22 cellular contexts compared by ENCODE assay signal in genomic region chr5:96636601-96637000, GRCh38.
"Had no signal": no experiment of that assay in that cellular context is flagged by ENCODE, and none has a peak within 500 bp of the region (broad histone marks: within the 10 kb centered on the region; RNA-seq: fewer than 3 reads in every experiment).

No MANE protein-coding gene starts in this region.

- H3K9me3 ChIP-seq: esophagus squamous epithelium, transverse colon had no signal

- H3K36me3 ChIP-seq: esophagus squamous epithelium, neural progenitor cell, transverse colon had no signal

- H3K27ac Mint-ChIP-seq: effector memory CD8-positive, alpha-beta T cell; memory B cell; naive thymus-derived CD4-positive, alpha-beta T cell; nephron; neural progenitor cell; progenitor cell of endocrine pancreas; stimulated activated effector memory CD8-positive, alpha-beta T cell treated with anti-CD3 and anti-CD28 coated beads, Interleukin-12 subunit alpha, Interleukin-12 subunit beta, amount 100 ng/mL, for 72 hours had no signal

- H3K4me3 Mint-ChIP-seq: effector memory CD8-positive, alpha-beta T cell; memory B cell; naive thymus-derived CD4-positive, alpha-beta T cell; nephron; neural progenitor cell; stimulated activated effector memory CD8-positive, alpha-beta T cell treated with anti-CD3 and anti-CD28 coated beads, Interleukin-12 subunit alpha, Interleukin-12 subunit beta, amount 100 ng/mL, for 72 hours had no signal

- H3K27ac ChIP-seq: esophagus squamous epithelium, neural progenitor cell, parathyroid adenoma, transverse colon had no signal

- H3K4me3 ChIP-seq: esophagus squamous epithelium, lung, neural progenitor cell, transverse colon had no signal

- H3K4me1 ChIP-seq: neural progenitor cell, parathyroid adenoma had no signal

- ATAC-seq: effector memory CD8-positive, alpha-beta T cell; naive thymus-derived CD4-positive, alpha-beta T cell; sciatic nerve; stimulated activated effector memory CD8-positive, alpha-beta T cell treated with anti-CD3 and anti-CD28 coated beads, Interleukin-12 subunit alpha, Interleukin-12 subunit beta, amount 100 ng/mL, for 72 hours had no signal

- H3K27me3 Mint-ChIP-seq: progenitor cell of endocrine pancreas had no signal

- DNase-seq: cerebellar nuclear complex; cortex of kidney; effector memory CD8-positive, alpha-beta T cell; erythroblast; esophagus squamous epithelium; midbrain; naive thymus-derived CD4-positive, alpha-beta T cell; stimulated activated CD4-positive, alpha-beta T cell treated with anti-CD3 and anti-CD28 coated beads, Interleukin-2, amount 100 ng/mL, for 24 hours; stimulated activated CD4-positive, alpha-beta T cell treated with anti-CD3 and anti-CD28 coated beads, Interleukin-4, amount 100 ng/mL, for 24 hours; stimulated activated naive CD4-positive, alpha-beta T cell treated with Interleukin-2 at 50 U/mL for 16 hours; transverse colon had no signal

- H3K36me3 Mint-ChIP-seq: memory B cell; naive thymus-derived CD4-positive, alpha-beta T cell; neural progenitor cell; stimulated activated effector memory CD8-positive, alpha-beta T cell treated with anti-CD3 and anti-CD28 coated beads, Interleukin-12 subunit alpha, Interleukin-12 subunit beta, amount 100 ng/mL, for 72 hours had no signal

- H3K4me1 Mint-ChIP-seq: memory B cell; neural progenitor cell; stimulated activated effector memory CD8-positive, alpha-beta T cell treated with anti-CD3 and anti-CD28 coated beads, Interleukin-12 subunit alpha, Interleukin-12 subunit beta, amount 100 ng/mL, for 72 hours had no signal

- H3K9me3 Mint-ChIP-seq: effector memory CD8-positive, alpha-beta T cell; memory B cell; naive thymus-derived CD4-positive, alpha-beta T cell; nephron; neural progenitor cell; stimulated activated effector memory CD8-positive, alpha-beta T cell treated with anti-CD3 and anti-CD28 coated beads, Interleukin-12 subunit alpha, Interleukin-12 subunit beta, amount 100 ng/mL, for 72 hours had no signal

- FAIRE-seq: endometrium, frontal cortex, keratinocyte had no signal

- H3K27me3 ChIP-seq: esophagus squamous epithelium, neural progenitor cell, transverse colon had no signal
